ENCODE assay signal across 19 cellular contexts in the genomic region with DNA sequence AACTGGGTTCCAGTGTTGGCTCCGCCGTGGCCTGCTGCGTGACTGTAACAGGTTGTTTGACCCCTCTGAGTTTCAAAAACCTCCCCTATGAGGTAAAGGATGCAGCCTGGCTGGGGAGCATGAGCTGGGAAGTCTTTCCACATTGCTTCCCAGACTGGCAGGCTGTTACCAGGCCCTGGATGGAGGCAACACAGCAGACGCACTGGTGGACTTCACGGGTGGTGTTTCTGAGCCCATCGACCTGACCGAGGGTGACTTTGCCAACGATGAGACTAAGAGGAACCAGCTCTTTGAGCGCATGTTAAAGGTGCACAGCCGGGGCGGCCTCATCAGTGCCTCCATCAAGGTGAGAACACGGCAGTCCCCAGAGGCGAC. TPM values are rescaled to one million over a fixed set of nuclear protein-coding genes. Genes with fewer than 3 reads are reported as not detected.
DNase-seq lines count a peak whose midpoint lies in the region; ATAC-seq and TF ChIP-seq lines count a peak whose summit lies in the region.
"Had no signal": no experiment of that assay in that cellular context is flagged by ENCODE, and none has a peak within 500 bp of the region (broad histone marks: within the 10 kb centered on the region; RNA-seq: fewer than 3 reads in every experiment).

No MANE protein-coding gene starts in this region.

- no peak overlapping the region for H2AFZ ChIP-seq in IMR-90 (replicated peaks; ENCODE audit: low read length, poor library complexity)
- H2AFZ ChIP-seq in osteoblast (ENCODE audit: low read length): no peak overlapping the region

- no peak overlapping the region for H3K9ac ChIP-seq in IMR-90 (ENCODE audit: low read depth, low read length)
- H3K9ac ChIP-seq: BLaER1 had no signal

- H3K36me3 ChIP-seq in IMR-90 (ENCODE audit: control insufficient read depth, insufficient read depth, low read length) (peaks cover 16% of the 10 kb centered on the region; the same call in 1 of the 2 replicates), osteoblast (ENCODE audit: insufficient read depth, low read length) (peaks cover 1% of the 10 kb centered on the region)
- H3K36me3 ChIP-seq: BE2C had no signal

- no peak overlapping the region for H2BK5ac ChIP-seq in IMR-90 (ENCODE audit: low read depth, low read length, poor library complexity, severe bottlenecking)

- H2AK5ac ChIP-seq in IMR-90 (ENCODE audit: low read depth, low read length): no peak overlapping the region

- TF ChIP-seq POLR2A in IMR-90 (IDR thresholded peaks at IDR 0.05; ENCODE audit: low read depth, low read length): no peak

- no peaks in the 10 kb centered on the region for H3K9me3 ChIP-seq in IMR-90 (ENCODE audit: control insufficient read depth, insufficient read depth, low read length)
- H3K9me3 ChIP-seq in osteoblast (ENCODE audit: low read depth, low read length): no peaks in the 10 kb centered on the region
- H3K9me3 ChIP-seq: BE2C, BLaER1 had no signal

- no peak overlapping the region for H3K4me2 ChIP-seq in IMR-90 (ENCODE audit: low read depth, low read length)
- H3K4me2 ChIP-seq in osteoblast (ENCODE audit: insufficient read depth, low read length): no peak overlapping the region

- 76% methylated on average over 3 of the region's 13 CpGs; no CpG with 5 or more reads in 1 of the 2 experiments for WGBS in IMR-90 (ENCODE audit: extremely low coverage in 2 of 2, insufficient read length in 1 of 2), 2 experiments

- CTCF ChIA-PET in IMR-90 (lab: Yijun Ruan, JAX): interaction anchor here (2.4 kb wide), 1 partner anchor 13 kb away, joined by 6 read pairs; no protein-coding TSS in a partner anchor
- CTCF ChIA-PET in WTC11 (lab: Charles Lee): interaction anchor here (0.9 to 8.2 kb wide), 18 partner anchors 7 to 194 kb away, joined by 3 to 86 read pairs (median 8); partner anchors contain the start of gene MYO7A

- TF ChIP-seq CTCF in GM12864 (IDR thresholded peaks at IDR 0.05; ENCODE audit: low read depth, low read length, missing control alignments) (peak; percentile 0), IMR-90 (conservative IDR thresholded peaks at IDR 0.05; ENCODE audit: low read depth, low read length) (no peak), osteoblast (IDR thresholded peaks at IDR 0.05; ENCODE audit: extremely low read depth, low read depth, low read length) (no peak), WTC11 (IDR thresholded peaks at IDR 0.05) (no peak)

- H3K14ac ChIP-seq in IMR-90 (replicated peaks; ENCODE audit: low read depth, low read length): no peak overlapping the region

- no peak overlapping the region for H4K91ac ChIP-seq in IMR-90 (ENCODE audit: insufficient read depth, low read depth, low read length)

- no peaks in the 10 kb centered on the region for H3K36me3 Mint-ChIP-seq in WTC11
- H3K36me3 Mint-ChIP-seq: CD14-positive monocyte; CD4-positive, alpha-beta memory T cell; CD4-positive, CD25-positive, alpha-beta regulatory T cell had no signal

- H3K4me3 ChIP-seq in GM12864 (ENCODE audit: low read depth, low read length) (no peak overlapping the region), IMR-90 (ENCODE audit: insufficient read depth, low read depth, low read length) (no peak overlapping the region), osteoblast (ENCODE audit: insufficient read depth, low read length) (no peak overlapping the region)
- H3K4me3 ChIP-seq: BLaER1, GM12878 had no signal

- no peak overlapping the region for H3K23ac ChIP-seq in IMR-90 (ENCODE audit: low read depth, low read length)

- in situ Hi-C loops in IMR-90 (cut with MboI; ENCODE audit: low sequenced_read_pairs): no loop called here

- no peaks in the 10 kb centered on the region for H3K27me3 Mint-ChIP-seq in WTC11 (ENCODE audit: low read depth)
- H3K27me3 Mint-ChIP-seq: CD4-positive, alpha-beta memory T cell; CD8-positive, alpha-beta memory T cell had no signal

- no peak for DNase-seq in GM12864 (ENCODE audit: low read depth)
- DNase-seq in IMR-90: no peak
- DNase-seq in osteoblast (ENCODE audit: insufficient read length, low spot score, missing footprints): peak; percentile 68
- no peak for DNase-seq in DMS53 treated with DMSO at 0.1 percent for 48 hours (lab: John Stamatoyannopoulos, UW; ENCODE audit: unreplicated experiment)
- DNase-seq in WTC11 (ENCODE audit: low spot score): no peak
- DNase-seq: C1 segment of cervical spinal cord; CD4-positive, alpha-beta memory T cell; CD8-positive, alpha-beta memory T cell; DMS 273 treated with DMSO at 0.1 percent for 48 hours; DMS153; GF-D8 had no signal

- no peak overlapping the region for H3K27ac ChIP-seq in IMR-90 (ENCODE audit: insufficient read depth, low read length)
- no peak overlapping the region for H3K27ac ChIP-seq in osteoblast (ENCODE audit: low read depth, low read length)

- no peak overlapping the region for H2BK15ac ChIP-seq in IMR-90 (ENCODE audit: low read depth, low read length)

- H3K79me1 ChIP-seq in IMR-90 (ENCODE audit: low read depth in 1 of 2, low read length in 2 of 2): 0 out of 4 replicates have a peak, but pooled peaks cover 0 to 4% of the 10 kb centered on the region in 2 experiments

- H3K9me1 ChIP-seq in IMR-90 (ENCODE audit: insufficient read depth, low read length): peaks cover 3% of the 10 kb centered on the region; the same call in 1 of the 2 replicates

- H4K20me1 ChIP-seq in IMR-90 (ENCODE audit: insufficient read depth, low read length) (no peaks in the 10 kb centered on the region; the same call in 1 of the 2 replicates), osteoblast (ENCODE audit: insufficient read depth, low read length) (no peaks in the 10 kb centered on the region)
- H4K20me1 ChIP-seq: BLaER1 had no signal

- no peak for TF ChIP-seq RAD21 in IMR-90 (IDR thresholded peaks at IDR 0.05; ENCODE audit: low read length)

- H3K27me3 ChIP-seq in IMR-90 (ENCODE audit: control insufficient read depth, insufficient read depth, low read length): no peaks in the 10 kb centered on the region
- no peaks in the 10 kb centered on the region for H3K27me3 ChIP-seq in osteoblast (ENCODE audit: insufficient read depth, low read length)
- H3K27me3 ChIP-seq: BE2C, BLaER1 had no signal

- H4K8ac ChIP-seq in IMR-90 (ENCODE audit: low read depth in 2 of 2, low read length in 2 of 2): no peak overlapping the region

- peak overlapping the region; percentile 5 for H2AK9ac ChIP-seq in IMR-90 (replicated peaks; ENCODE audit: low read depth, low read length, poor library complexity)

- no peak overlapping the region for H4K5ac ChIP-seq in IMR-90 (ENCODE audit: low read depth, low read length)

- H3K56ac ChIP-seq in IMR-90 (ENCODE audit: extremely low read depth, insufficient read depth, low read length): no peak overlapping the region

- POLR2A ChIA-PET in IMR-90 (lab: Charles Lee; ENCODE audit: unreplicated experiment) (no interaction called here), WTC11 (lab: Charles Lee) (no interaction called here)

- BruUV-seq in IMR-90 (replicated peaks; lab: Mats Ljungman, UMichigan): no TSS peak

- no peak overlapping the region for H3K18ac ChIP-seq in IMR-90 (ENCODE audit: low read depth, low read length)

- H3K4me1 ChIP-seq in IMR-90 (ENCODE audit: control insufficient read depth, insufficient read depth, low read length): peaks cover 5% of the 10 kb centered on the region
- peaks cover 26% of the 10 kb centered on the region for H3K4me1 ChIP-seq in osteoblast (ENCODE audit: insufficient read depth, low read length)
- H3K4me1 ChIP-seq: BE2C had no signal

- H3K27ac Mint-ChIP-seq in WTC11: no peak overlapping the region
- H3K27ac Mint-ChIP-seq: CD14-positive monocyte; CD4-positive, CD25-positive, alpha-beta regulatory T cell; CD8-positive, alpha-beta memory T cell had no signal

- no peak overlapping the region for H3K4ac ChIP-seq in IMR-90 (ENCODE audit: low read depth, low read length)

- no peaks in the 10 kb centered on the region for H3K9me3 Mint-ChIP-seq in WTC11
- H3K9me3 Mint-ChIP-seq: CD4-positive, CD25-positive, alpha-beta regulatory T cell; CD8-positive, alpha-beta memory T cell had no signal

- no peaks in the 10 kb centered on the region for H3K79me2 ChIP-seq in osteoblast (ENCODE audit: insufficient read depth, low read length)

- H3K4me1 Mint-ChIP-seq in WTC11: peaks cover 12% of the 10 kb centered on the region
- H3K4me1 Mint-ChIP-seq: CD8-positive, alpha-beta memory T cell had no signal

- H3K4me3 Mint-ChIP-seq in WTC11: no peak overlapping the region
- H3K4me3 Mint-ChIP-seq: CD4-positive, alpha-beta memory T cell; CD4-positive, CD25-positive, alpha-beta regulatory T cell; CD8-positive, alpha-beta memory T cell had no signal

- dilution Hi-C loops in IMR-90 (cut with HindIII; ENCODE audit: low sequenced_read_pairs, unreplicated experiment): no loop called here

- no peak overlapping the region for H2BK120ac ChIP-seq in IMR-90 (ENCODE audit: low read depth, low read length)

- no peak overlapping the region for H2BK20ac ChIP-seq in IMR-90 (ENCODE audit: low read depth, low read length)

- intact Hi-C loops in IMR-90 (cut with micrococcal nuclease): no loop called here

- ATAC-seq in IMR-90 (ENCODE audit: low read depth) (no peak), WTC11 (no peak)
- no peak for ATAC-seq in activated CD4-positive, CD25-positive, alpha-beta regulatory T cell treated with anti-CD3 and anti-CD28 coated beads, Interleukin-2, amount 50 U/mL, for 24 hours

TF ChIP-seq in IMR-90, 13 proteins besides CTCF, POLR2A, EP300 and RAD21 (continues in another document):
- TF ChIP-seq FOS (IDR thresholded peaks at IDR 0.05; ENCODE audit: low read depth, low read length): no peak

TF ChIP-seq in WTC11, 78 proteins besides CTCF, POLR2A, EP300 and RAD21 (continues in another document):
- no peak for TF ChIP-seq SOX15 (CRISPR knock-in tag; IDR thresholded peaks at IDR 0.05)
- no peak for TF ChIP-seq TEAD4 (CRISPR knock-in tag; IDR thresholded peaks at IDR 0.05)

RNA-seq across cellular contexts. Expression of gene OMP, which starts 11.4 kb away (rescaled TPM):
- not detected in 2 replicates for total RNA-seq in IMR-90 (2012; rRNA removed)
- 0.27 and 0.46 TPM in 2 replicates for polyA plus RNA-seq in IMR-90 (2012; rRNA removed)
- 0.19 TPM in 1 of 2 replicates, not detected in the other for polyA plus RNA-seq in IMR-90 (2012; cell fraction: cytosol; rRNA removed)
- polyA plus RNA-seq in IMR-90 (2012; cell fraction: nucleus; rRNA removed; ENCODE audit: low replicate concordance): 0.71 and 1.6 TPM in 2 replicates
- 0.88 TPM in 1 of 2 replicates, not detected in the other for total RNA-seq in osteoblast
- 1.4 TPM in 1 of 3 replicates, not detected in the others for total RNA-seq in WTC11 (2021)
- total RNA-seq: A673; CD4-positive, CD25-positive, alpha-beta regulatory T cell; CD8-positive, alpha-beta memory T cell; GM12878 had no signal
- polyA plus RNA-seq: AG04450; CD14-positive monocyte; CD4-positive, alpha-beta memory T cell; CD4-positive, CD25-positive, alpha-beta regulatory T cell; CD8-positive, alpha-beta memory T cell; GM12878 had no signal

RNA-seq across cellular contexts. Expression of gene MYO7A, which starts 14.0 kb away (rescaled TPM):
- under 0.01 TPM in 1 of 2 replicates, not detected in the other for total RNA-seq in IMR-90 (2012; rRNA removed)
- 0.01 and 0.02 TPM in 2 replicates for polyA plus RNA-seq in IMR-90 (2012; rRNA removed)
- 0.02 and 0.05 TPM in 2 replicates for polyA plus RNA-seq in IMR-90 (2012; cell fraction: cytosol; rRNA removed)
- 0.23 and 0.24 TPM in 2 replicates for polyA plus RNA-seq in IMR-90 (2012; cell fraction: nucleus; rRNA removed; ENCODE audit: low replicate concordance)
- total RNA-seq in osteoblast: under 0.01 TPM in 2 replicates
- total RNA-seq in WTC11 (2021): 2.1 to 2.5 TPM (median 2.3 TPM) in 3 replicates
- total RNA-seq: A673 had no signal
- polyA plus RNA-seq: AG04450 had no signal

RNA-seq across cellular contexts. Expression of gene CAPN5, which starts 47.3 kb away (rescaled TPM):
- 8.1 TPM in 2 replicates for total RNA-seq in IMR-90 (2012; rRNA removed)
- 24.0 and 26.9 TPM in 2 replicates for polyA plus RNA-seq in IMR-90 (2012; rRNA removed)
- 13.0 and 28.2 TPM in 2 replicates for polyA plus RNA-seq in IMR-90 (2012; cell fraction: cytosol; rRNA removed)
- 72.1 and 107 TPM in 2 replicates for polyA plus RNA-seq in IMR-90 (2012; cell fraction: nucleus; rRNA removed; ENCODE audit: low replicate concordance)
- 6.5 and 8.5 TPM in 2 replicates for total RNA-seq in osteoblast
- total RNA-seq in WTC11 (2021): 24.0 to 27.4 TPM (median 24.3 TPM) in 3 replicates
